In the genomic region with DNA sequence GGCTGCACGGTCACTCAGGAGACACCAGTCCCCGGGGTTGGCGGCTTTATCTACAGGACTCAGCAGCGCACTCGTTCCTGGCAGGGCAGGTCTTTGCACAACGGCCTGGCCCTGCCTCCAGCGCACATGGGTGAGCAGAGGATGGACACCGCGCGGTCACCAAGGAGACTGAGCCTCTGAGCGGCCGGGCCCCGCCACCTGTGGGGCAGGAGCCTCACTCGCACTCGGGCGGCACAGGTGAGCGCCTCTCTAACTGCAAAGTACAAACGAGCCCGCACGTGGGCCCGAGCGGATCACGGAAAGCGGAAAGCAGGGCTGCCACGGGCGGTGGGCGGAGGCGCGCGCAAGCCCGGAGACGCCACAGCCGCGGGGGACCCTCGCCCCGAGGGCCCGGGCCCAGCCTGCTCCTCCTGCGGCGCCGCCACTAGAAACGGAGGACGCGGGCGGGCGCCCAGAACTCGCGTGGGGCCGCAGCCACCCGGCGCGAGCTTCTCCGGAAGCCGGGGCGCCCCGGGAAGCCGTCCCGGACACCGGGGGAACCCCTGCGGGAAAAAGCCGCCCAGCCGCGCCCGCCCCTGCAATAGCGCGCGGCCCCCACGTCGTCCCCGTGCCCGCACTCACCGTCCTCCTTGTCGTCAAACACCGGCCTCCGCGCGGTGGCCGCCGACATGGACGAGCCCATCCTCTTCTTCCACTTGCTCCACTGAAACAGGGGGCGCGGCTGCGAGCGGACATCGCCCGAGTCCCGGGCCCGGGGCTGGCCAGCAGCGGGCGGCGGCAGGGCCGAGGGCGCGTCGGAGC, we compare ENCODE assay signal across 1 cellular context.
TF ChIP-seq lines count a peak whose summit lies in the region.

No MANE protein-coding gene starts in this region.

TF ChIP-seq in GM23338, 12 proteins besides CTCF, POLR2A, EP300 and RAD21 (continued from another document):
- TF ChIP-seq, protein P1, sequence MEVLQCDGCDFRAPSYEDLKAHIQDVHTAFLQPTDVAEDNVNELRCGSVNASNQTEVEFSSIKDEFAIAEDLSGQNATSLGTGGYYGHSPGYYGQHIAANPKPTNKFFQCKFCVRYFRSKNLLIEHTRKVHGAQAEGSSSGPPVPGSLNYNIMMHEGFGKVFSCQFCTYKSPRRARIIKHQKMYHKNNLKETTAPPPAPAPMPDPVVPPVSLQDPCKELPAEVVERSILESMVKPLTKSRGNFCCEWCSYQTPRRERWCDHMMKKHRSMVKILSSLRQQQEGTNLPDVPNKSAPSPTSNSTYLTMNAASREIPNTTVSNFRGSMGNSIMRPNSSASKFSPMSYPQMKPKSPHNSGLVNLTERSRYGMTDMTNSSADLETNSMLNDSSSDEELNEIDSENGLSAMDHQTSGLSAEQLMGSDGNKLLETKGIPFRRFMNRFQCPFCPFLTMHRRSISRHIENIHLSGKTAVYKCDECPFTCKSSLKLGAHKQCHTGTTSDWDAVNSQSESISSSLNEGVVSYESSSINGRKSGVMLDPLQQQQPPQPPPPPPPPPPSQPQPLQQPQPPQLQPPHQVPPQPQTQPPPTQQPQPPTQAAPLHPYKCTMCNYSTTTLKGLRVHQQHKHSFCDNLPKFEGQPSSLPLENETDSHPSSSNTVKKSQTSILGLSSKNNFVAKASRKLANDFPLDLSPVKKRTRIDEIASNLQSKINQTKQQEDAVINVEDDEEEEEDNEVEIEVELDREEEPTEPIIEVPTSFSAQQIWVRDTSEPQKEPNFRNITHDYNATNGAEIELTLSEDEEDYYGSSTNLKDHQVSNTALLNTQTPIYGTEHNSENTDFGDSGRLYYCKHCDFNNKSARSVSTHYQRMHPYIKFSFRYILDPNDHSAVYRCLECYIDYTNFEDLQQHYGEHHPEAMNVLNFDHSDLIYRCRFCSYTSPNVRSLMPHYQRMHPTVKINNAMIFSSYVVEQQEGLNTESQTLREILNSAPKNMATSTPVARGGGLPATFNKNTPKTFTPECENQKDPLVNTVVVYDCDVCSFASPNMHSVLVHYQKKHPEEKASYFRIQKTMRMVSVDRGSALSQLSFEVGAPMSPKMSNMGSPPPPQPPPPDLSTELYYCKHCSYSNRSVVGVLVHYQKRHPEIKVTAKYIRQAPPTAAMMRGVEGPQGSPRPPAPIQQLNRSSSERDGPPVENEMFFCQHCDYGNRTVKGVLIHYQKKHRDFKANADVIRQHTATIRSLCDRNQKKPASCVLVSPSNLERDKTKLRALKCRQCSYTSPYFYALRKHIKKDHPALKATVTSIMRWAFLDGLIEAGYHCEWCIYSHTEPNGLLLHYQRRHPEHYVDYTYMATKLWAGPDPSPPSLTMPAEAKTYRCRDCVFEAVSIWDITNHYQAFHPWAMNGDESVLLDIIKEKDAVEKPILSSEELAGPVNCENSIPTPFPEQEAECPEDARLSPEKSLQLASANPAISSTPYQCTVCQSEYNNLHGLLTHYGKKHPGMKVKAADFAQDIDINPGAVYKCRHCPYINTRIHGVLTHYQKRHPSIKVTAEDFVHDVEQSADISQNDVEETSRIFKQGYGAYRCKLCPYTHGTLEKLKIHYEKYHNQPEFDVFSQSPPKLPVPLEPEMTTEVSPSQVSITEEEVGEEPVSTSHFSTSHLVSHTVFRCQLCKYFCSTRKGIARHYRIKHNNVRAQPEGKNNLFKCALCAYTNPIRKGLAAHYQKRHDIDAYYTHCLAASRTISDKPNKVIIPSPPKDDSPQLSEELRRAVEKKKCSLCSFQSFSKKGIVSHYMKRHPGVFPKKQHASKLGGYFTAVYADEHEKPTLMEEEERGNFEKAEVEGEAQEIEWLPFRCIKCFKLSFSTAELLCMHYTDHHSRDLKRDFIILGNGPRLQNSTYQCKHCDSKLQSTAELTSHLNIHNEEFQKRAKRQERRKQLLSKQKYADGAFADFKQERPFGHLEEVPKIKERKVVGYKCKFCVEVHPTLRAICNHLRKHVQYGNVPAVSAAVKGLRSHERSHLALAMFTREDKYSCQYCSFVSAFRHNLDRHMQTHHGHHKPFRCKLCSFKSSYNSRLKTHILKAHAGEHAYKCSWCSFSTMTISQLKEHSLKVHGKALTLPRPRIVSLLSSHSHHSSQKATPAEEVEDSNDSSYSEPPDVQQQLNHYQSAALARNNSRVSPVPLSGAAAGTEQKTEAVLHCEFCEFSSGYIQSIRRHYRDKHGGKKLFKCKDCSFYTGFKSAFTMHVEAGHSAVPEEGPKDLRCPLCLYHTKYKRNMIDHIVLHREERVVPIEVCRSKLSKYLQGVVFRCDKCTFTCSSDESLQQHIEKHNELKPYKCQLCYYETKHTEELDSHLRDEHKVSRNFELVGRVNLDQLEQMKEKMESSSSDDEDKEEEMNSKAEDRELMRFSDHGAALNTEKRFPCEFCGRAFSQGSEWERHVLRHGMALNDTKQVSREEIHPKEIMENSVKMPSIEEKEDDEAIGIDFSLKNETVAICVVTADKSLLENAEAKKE (CRISPR knock-in tag; IDR thresholded peaks at IDR 0.05): no peak
